7 cellular contexts compared by ENCODE assay signal in the genomic region with DNA sequence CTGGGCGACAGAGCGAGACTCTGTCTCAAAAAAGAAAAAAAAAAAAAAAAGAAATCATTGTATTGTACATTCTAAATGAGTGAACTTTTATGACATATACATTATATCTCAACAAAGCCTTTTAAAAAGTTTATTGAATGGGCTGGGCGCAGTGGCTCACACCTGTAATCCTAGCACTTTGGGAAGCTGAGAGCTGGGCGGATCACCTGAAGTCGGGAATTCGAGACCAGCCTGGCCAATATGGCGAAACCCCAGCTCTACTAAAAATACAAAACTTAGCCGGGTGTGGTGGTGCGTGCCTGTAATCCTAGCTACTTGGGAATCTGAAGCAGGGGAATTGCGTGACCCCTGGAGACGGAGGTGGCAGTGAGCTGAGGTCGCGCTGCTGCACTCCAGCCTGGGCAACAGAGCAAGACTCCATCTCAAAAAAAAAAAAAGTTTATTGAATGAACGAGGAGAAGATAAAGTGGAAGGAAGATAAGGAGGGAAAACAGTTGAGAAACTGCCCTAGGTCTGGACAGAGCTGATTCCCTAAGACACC.
A peak's percentile ranks its signal among the peaks of the same experiment; 100 is the strongest.
DNase-seq lines count a peak whose midpoint lies in the region; ATAC-seq, FAIRE-seq and TF ChIP-seq lines count a peak whose summit lies in the region.
"Not testable (repeated sequence)": the region's sequence is repeated elsewhere in the genome, so short reads cannot be mapped to it uniquely, and the experiment has no call there.

No MANE protein-coding gene starts in this region.

- H3F3A ChIP-seq in GM23248 (ENCODE audit: insufficient read depth); MM.1S (ENCODE audit: insufficient read depth, low read length); neural progenitor cell (ENCODE audit: low read depth): not testable (repeated sequence)

- H2AFZ ChIP-seq in GM23248 (0 out of 2 replicates have a peak overlapping the region, but pooled peaks have one; percentile 27), MM.1S (ENCODE audit: low read length) (0 out of 2 replicates have a peak overlapping the region, but pooled peaks have one; percentile 24)
- not testable (repeated sequence) for H2AFZ ChIP-seq in K562 (ENCODE audit: low read depth, low read length); neural progenitor cell (replicated peaks)

- not testable (repeated sequence) for TF ChIP-seq CTCF in A549 (IDR thresholded peaks at IDR 0.05); MM.1S (IDR thresholded peaks at IDR 0.05; ENCODE audit: low read length); K562 (IDR thresholded peaks at IDR 0.05 in 2 of 3, conservative IDR thresholded peaks at IDR 0.05 in 1 of 3; ENCODE audit: insufficient read depth in 2 of 3, low read depth in 1 of 3, low read length in 3 of 3); neural progenitor cell (IDR thresholded peaks at IDR 0.05)

- peak overlapping the region; percentile 32 to 65; a peak in 4 of 6 replicates for H3K27ac ChIP-seq in A549
- not testable (repeated sequence) for H3K27ac ChIP-seq in GM23248; MM.1S (ENCODE audit: low read length); K562 (ENCODE audit: extremely low read depth, low read depth, low read length); neural progenitor cell

- FAIRE-seq in A549 (lab: Jason Lieb, UNC); K562 (lab: Jason Lieb, UNC): not testable (repeated sequence)

- not testable (repeated sequence) for H3K4me3 Mint-ChIP-seq in neural progenitor cell; stimulated activated effector memory CD8-positive, alpha-beta T cell treated with anti-CD3 and anti-CD28 coated beads, Interleukin-12 subunit alpha, Interleukin-12 subunit beta, amount 100 ng/mL, for 72 hours

- not testable (repeated sequence) for DNase-seq in A549 (ENCODE audit: low read depth in 1 of 2, low spot score in 1 of 2); GM23248; MM.1S; K562 (ENCODE audit: extremely low read depth in 1 of 4, low spot score in 3 of 4); neural progenitor cell (ENCODE audit: low spot score); stimulated activated effector memory CD8-positive, alpha-beta T cell treated with anti-CD3 and anti-CD28 coated beads, Interleukin-12 subunit alpha, Interleukin-12 subunit beta, amount 100 ng/mL, for 72 hours (ENCODE audit: low spot score in 2 of 2)
- peak; percentile 58 for DNase-seq in left kidney (ENCODE audit: low read depth, low spot score)

- CTCF ChIA-PET in A549 (lab: Yijun Ruan, JAX): interaction anchor here (0.6 to 9.1 kb wide), 63 partner anchors 8 to 671 kb away, joined by 3 to 253 read pairs (median 7); partner anchors contain the start of genes ECE1 and RAP1GAP
- CTCF ChIA-PET in K562 (lab: Yijun Ruan, JAX; ENCODE audit: low intra/inter-chr PET ratio): interaction anchor here (0.6 to 7.0 kb wide), 15 partner anchors 9 to 1261 kb away, joined by 3 to 126 read pairs (median 5); no protein-coding TSS in a partner anchor

- H3K4me1 Mint-ChIP-seq in neural progenitor cell; stimulated activated effector memory CD8-positive, alpha-beta T cell treated with anti-CD3 and anti-CD28 coated beads, Interleukin-12 subunit alpha, Interleukin-12 subunit beta, amount 100 ng/mL, for 72 hours: not testable (repeated sequence)

- not testable (repeated sequence) for H3K9me1 ChIP-seq in K562 (ENCODE audit: control insufficient read depth, insufficient read depth, low read length)

- WGBS in A549 (ENCODE audit: missing lambda C conversion rate): 76% methylated on average over 14 of the region's 14 CpGs
- 67 to 72% methylated on average over 14 of the region's 14 CpGs for WGBS in GM23248 (ENCODE audit: low coverage in 1 of 2, low lambda C conversion rate in 2 of 2, missing lambda C conversion rate in 2 of 2), 2 experiments
- 26% methylated on average over 13 of the region's 14 CpGs for WGBS in K562 (ENCODE audit: insufficient coverage, low coverage, missing lambda C conversion rate)

- peak overlapping the region; percentile 67 for H3K27ac Mint-ChIP-seq in neural progenitor cell
- peak overlapping the region; percentile 10 for H3K27ac Mint-ChIP-seq in stimulated activated effector memory CD8-positive, alpha-beta T cell treated with anti-CD3 and anti-CD28 coated beads, Interleukin-12 subunit alpha, Interleukin-12 subunit beta, amount 100 ng/mL, for 72 hours

- TF ChIP-seq POLR2A in A549 (IDR thresholded peaks at IDR 0.05; ENCODE audit: low read length); K562 (conservative IDR thresholded peaks at IDR 0.05): not testable (repeated sequence)

- H4K20me1 ChIP-seq in GM23248 (ENCODE audit: insufficient read depth); MM.1S (ENCODE audit: insufficient read depth, low read length); K562 (replicated peaks; ENCODE audit: control insufficient read depth, insufficient read depth, low read length); neural progenitor cell (ENCODE audit: low read depth): not testable (repeated sequence)

- not testable (repeated sequence) for H3K9ac ChIP-seq in GM23248; MM.1S (ENCODE audit: low read length); K562 (ENCODE audit: insufficient read depth in 1 of 2, low read depth in 2 of 2, low read length in 2 of 2); neural progenitor cell

- not testable (repeated sequence) for H3K4me1 ChIP-seq in A549; GM23248 (ENCODE audit: insufficient read depth); MM.1S (ENCODE audit: low read length); K562 (replicated peaks in 1 of 2; ENCODE audit: control insufficient read depth in 2 of 2, insufficient read depth in 2 of 2, low read length in 2 of 2); neural progenitor cell

- peak overlapping the region; percentile 34; the same call in 2 of the 3 replicates for H3K4me2 ChIP-seq in A549
- peak overlapping the region; percentile 44 for H3K4me2 ChIP-seq in GM23248 (ENCODE audit: unreplicated experiment)
- peak overlapping the region; percentile 30; the same call in 1 of the 2 replicates for H3K4me2 ChIP-seq in MM.1S (ENCODE audit: low read depth, low read length)
- not testable (repeated sequence) for H3K4me2 ChIP-seq in K562 (ENCODE audit: insufficient read depth, low read length); neural progenitor cell

- BruUV-seq in K562 (replicated peaks; lab: Mats Ljungman, UMichigan): not testable (repeated sequence)

- in situ Hi-C loops in GM23248 (cut with MboI) (loop anchor here (10.0 kb wide), 1 partner anchor 133 kb away; no protein-coding TSS in a partner anchor), K562 (cut with MboI) (loop anchor here (5.0 to 10.0 kb wide), 3 partner anchors 111 to 663 kb away; no protein-coding TSS in a partner anchor)

- not testable (repeated sequence) for H3K36me3 ChIP-seq in GM23248 (ENCODE audit: low read depth); MM.1S (replicated peaks; ENCODE audit: insufficient read depth, low read length); K562 (ENCODE audit: control insufficient read depth, insufficient read depth, low read length); neural progenitor cell

- TF ChIP-seq EP300 in A549 (IDR thresholded peaks at IDR 0.05); K562 (IDR thresholded peaks at IDR 0.05; ENCODE audit: low read length): not testable (repeated sequence)

- not testable (repeated sequence) for H3K9me3 Mint-ChIP-seq in neural progenitor cell; stimulated activated effector memory CD8-positive, alpha-beta T cell treated with anti-CD3 and anti-CD28 coated beads, Interleukin-12 subunit alpha, Interleukin-12 subunit beta, amount 100 ng/mL, for 72 hours

- not testable (repeated sequence) for TF ChIP-seq RAD21 in A549 (conservative IDR thresholded peaks at IDR 0.05 in 1 of 2, IDR thresholded peaks at IDR 0.05 in 1 of 2); K562 (CRISPR knock-in tag; conservative IDR thresholded peaks at IDR 0.05 in 1 of 2, IDR thresholded peaks at IDR 0.05 in 1 of 2)

- not testable (repeated sequence) for H3K4me3 ChIP-seq in A549; GM23248; MM.1S (ENCODE audit: low read length); K562; neural progenitor cell

- not testable (repeated sequence) for H3K9me2 ChIP-seq in GM23248 (ENCODE audit: insufficient read depth); MM.1S (replicated peaks; ENCODE audit: insufficient read depth, low read length)

- intact Hi-C loops in K562 (cut with micrococcal nuclease): loop anchor here (1.0 to 5.0 kb wide), 3 partner anchors 113 to 151 kb away; no protein-coding TSS in a partner anchor

- H3K27me3 Mint-ChIP-seq in neural progenitor cell (ENCODE audit: insufficient read depth, low read depth): not testable (repeated sequence)

- ATAC-seq in A549; K562; stimulated activated effector memory CD8-positive, alpha-beta T cell treated with anti-CD3 and anti-CD28 coated beads, Interleukin-12 subunit alpha, Interleukin-12 subunit beta, amount 100 ng/mL, for 72 hours: not testable (repeated sequence)

- H3K36me3 Mint-ChIP-seq in neural progenitor cell; stimulated activated effector memory CD8-positive, alpha-beta T cell treated with anti-CD3 and anti-CD28 coated beads, Interleukin-12 subunit alpha, Interleukin-12 subunit beta, amount 100 ng/mL, for 72 hours: not testable (repeated sequence)

- not testable (repeated sequence) for H3K27me3 ChIP-seq in GM23248 (replicated peaks; ENCODE audit: insufficient read depth); MM.1S (replicated peaks; ENCODE audit: insufficient read depth, low read length); K562 (ENCODE audit: control insufficient read depth in 2 of 2, insufficient read depth in 2 of 2, low read length in 2 of 2); neural progenitor cell

- not testable (repeated sequence) for H3K79me2 ChIP-seq in GM23248 (ENCODE audit: insufficient read depth); MM.1S (ENCODE audit: low read length); K562 (ENCODE audit: control insufficient read depth, insufficient read depth, low read length); neural progenitor cell (ENCODE audit: low read depth)

- not testable (repeated sequence) for H3K9me3 ChIP-seq in A549; GM23248 (ENCODE audit: low read depth); MM.1S (replicated peaks; ENCODE audit: insufficient read depth, low read length); K562 (replicated peaks; ENCODE audit: control insufficient read depth, insufficient read depth, low read depth, low read length); neural progenitor cell (ENCODE audit: low read depth)

- POLR2A ChIA-PET in A549 (lab: Yijun Ruan, JAX): interaction anchor here (1.6 kb wide), 1 partner anchor 113 kb away, joined by 5 read pairs; no protein-coding TSS in a partner anchor
- POLR2A ChIA-PET in K562 (lab: Yijun Ruan, JAX): interaction anchor here (0.6 to 2.0 kb wide), 8 partner anchors 11 to 141 kb away, joined by 3 to 12 read pairs (median 4); no protein-coding TSS in a partner anchor
